Comparison of ENCODE assay signal across 1 cellular context in the genomic region with DNA sequence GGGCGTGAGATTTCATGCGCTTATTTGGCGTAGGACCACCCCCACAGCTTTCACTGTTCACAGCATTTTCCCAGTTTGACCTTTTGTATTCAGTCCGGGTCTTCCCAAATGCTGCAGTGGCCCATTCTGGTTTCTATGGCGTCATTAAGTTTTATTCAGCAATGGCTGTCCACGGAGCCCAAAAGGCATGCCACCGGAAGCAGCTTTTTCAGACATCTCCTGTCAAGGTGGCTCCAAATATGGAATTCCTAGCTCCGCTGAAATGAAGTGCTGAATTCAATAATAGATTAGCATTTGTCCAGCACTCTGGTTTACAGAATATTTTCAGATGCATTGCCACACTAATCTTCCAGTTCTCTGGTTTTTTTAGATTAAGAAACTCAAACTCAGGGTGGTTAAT.
TF ChIP-seq lines count a peak whose summit lies in the region.

No MANE protein-coding gene starts in this region.

TF ChIP-seq in K562, 482 proteins besides CTCF, POLR2A, EP300 and RAD21 (continued from another document):
- TF ChIP-seq, protein P1, sequence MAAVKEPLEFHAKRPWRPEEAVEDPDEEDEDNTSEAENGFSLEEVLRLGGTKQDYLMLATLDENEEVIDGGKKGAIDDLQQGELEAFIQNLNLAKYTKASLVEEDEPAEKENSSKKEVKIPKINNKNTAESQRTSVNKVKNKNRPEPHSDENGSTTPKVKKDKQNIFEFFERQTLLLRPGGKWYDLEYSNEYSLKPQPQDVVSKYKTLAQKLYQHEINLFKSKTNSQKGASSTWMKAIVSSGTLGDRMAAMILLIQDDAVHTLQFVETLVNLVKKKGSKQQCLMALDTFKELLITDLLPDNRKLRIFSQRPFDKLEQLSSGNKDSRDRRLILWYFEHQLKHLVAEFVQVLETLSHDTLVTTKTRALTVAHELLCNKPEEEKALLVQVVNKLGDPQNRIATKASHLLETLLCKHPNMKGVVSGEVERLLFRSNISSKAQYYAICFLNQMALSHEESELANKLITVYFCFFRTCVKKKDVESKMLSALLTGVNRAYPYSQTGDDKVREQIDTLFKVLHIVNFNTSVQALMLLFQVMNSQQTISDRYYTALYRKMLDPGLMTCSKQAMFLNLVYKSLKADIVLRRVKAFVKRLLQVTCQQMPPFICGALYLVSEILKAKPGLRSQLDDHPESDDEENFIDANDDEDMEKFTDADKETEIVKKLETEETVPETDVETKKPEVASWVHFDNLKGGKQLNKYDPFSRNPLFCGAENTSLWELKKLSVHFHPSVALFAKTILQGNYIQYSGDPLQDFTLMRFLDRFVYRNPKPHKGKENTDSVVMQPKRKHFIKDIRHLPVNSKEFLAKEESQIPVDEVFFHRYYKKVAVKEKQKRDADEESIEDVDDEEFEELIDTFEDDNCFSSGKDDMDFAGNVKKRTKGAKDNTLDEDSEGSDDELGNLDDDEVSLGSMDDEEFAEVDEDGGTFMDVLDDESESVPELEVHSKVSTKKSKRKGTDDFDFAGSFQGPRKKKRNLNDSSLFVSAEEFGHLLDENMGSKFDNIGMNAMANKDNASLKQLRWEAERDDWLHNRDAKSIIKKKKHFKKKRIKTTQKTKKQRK (IDR thresholded peaks at IDR 0.05; ENCODE audit: borderline replicate concordance, low read depth, low read length): no peak
- no peak for TF ChIP-seq ZZZ3 (IDR thresholded peaks at IDR 0.05)
- TF ChIP-seq LARP7 (IDR thresholded peaks at IDR 0.05): no peak
- TF ChIP-seq, protein P2, sequence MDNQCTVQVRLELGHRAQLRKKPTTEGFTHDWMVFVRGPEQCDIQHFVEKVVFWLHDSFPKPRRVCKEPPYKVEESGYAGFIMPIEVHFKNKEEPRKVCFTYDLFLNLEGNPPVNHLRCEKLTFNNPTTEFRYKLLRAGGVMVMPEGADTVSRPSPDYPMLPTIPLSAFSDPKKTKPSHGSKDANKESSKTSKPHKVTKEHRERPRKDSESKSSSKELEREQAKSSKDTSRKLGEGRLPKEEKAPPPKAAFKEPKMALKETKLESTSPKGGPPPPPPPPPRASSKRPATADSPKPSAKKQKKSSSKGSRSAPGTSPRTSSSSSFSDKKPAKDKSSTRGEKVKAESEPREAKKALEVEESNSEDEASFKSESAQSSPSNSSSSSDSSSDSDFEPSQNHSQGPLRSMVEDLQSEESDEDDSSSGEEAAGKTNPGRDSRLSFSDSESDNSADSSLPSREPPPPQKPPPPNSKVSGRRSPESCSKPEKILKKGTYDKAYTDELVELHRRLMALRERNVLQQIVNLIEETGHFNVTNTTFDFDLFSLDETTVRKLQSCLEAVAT (IDR thresholded peaks at IDR 0.05): no peak
- TF ChIP-seq ESRRB (CRISPR knock-in tag; IDR thresholded peaks at IDR 0.05; ENCODE audit: borderline replicate concordance): no peak
- no peak for TF ChIP-seq CHD2 (IDR thresholded peaks at IDR 0.05; ENCODE audit: low read depth, low read length)
- no peak for TF ChIP-seq MTF1 (CRISPR knock-in tag; IDR thresholded peaks at IDR 0.05; ENCODE audit: borderline replicate concordance)
